32 cellular contexts compared by ENCODE assay signal in genomic region chr10:1311707-1312106, GRCh38.
"Had no signal": no experiment of that assay in that cellular context is flagged by ENCODE, and none has a peak within 500 bp of the region (broad histone marks: within the 10 kb centered on the region; RNA-seq: fewer than 3 reads in every experiment).

No MANE protein-coding gene starts in this region.

- H3K4me1 ChIP-seq: ascending aorta, SJCRH30 had no signal

- H3K27me3 ChIP-seq: ascending aorta, cardiac muscle cell, SJCRH30 had no signal

- H3K9ac ChIP-seq: KMS-11 had no signal

- DNase-seq: activated CD4-positive, alpha-beta T cell treated with anti-CD3 and anti-CD28 coated beads, Interleukin-2, amount 10 ng/mL, durations not matched to agents 24 days and 14 days; activated CD4-positive, alpha-beta T cell treated with anti-CD3 and anti-CD28 coated beads, Interleukin-2, amount 50 U/mL, for 4 hours; activated CD8-positive, alpha-beta T cell treated with anti-CD3 and anti-CD28 coated beads for 36 hours; activated effector memory CD4-positive, alpha-beta T cell treated with anti-CD3 and anti-CD28 coated beads, Interleukin-2, amount 50 U/mL, for 16 hours; activated naive CD4-positive, alpha-beta T cell; activated naive CD4-positive, alpha-beta T cell treated with anti-CD3 and anti-CD28 coated beads, Interleukin-2, amount 50 U/mL, for 16 hours; activated naive CD8-positive, alpha-beta T cell treated with anti-CD3 and anti-CD28 coated beads for 36 hours; activated T-cell treated with anti-CD3 and anti-CD28 coated beads, Interleukin-2, amount 50 U/mL, for 1 hour; activated T-cell treated with anti-CD3 and anti-CD28 coated beads, Interleukin-2, amount 50 U/mL, for 72 hours; amniotic stem cell; MM.1S; MV-4-11; NCI-H1092; NCI-H1436 treated with DMSO at 0.1 percent for 48 hours; NCI-H187; NCI-H2029 treated with DMSO at 0.1 percent for 48 hours; NCI-H2107; NCI-H2171; NCI-H446; NCI-H510A treated with DMSO at 0.1 percent for 48 hours; NCI-H526 treated with DMSO at 0.1 percent for 48 hours; NCI-H774; SHP77; SJCRH30; T1000; WERI-Rb-1 had no signal

- H3K4me2 ChIP-seq: KMS-11 had no signal

- H3K9me3 ChIP-seq: ascending aorta, SJCRH30 had no signal

- H3K36me3 ChIP-seq: ascending aorta, cardiac muscle cell, SJCRH30, WERI-Rb-1 had no signal

- H3K27ac ChIP-seq: ascending aorta, cardiac muscle cell, KMS-11, SJCRH30, SK-N-MC, WERI-Rb-1 had no signal

- ATAC-seq: activated CD8-positive, alpha-beta T cell treated with anti-CD3 and anti-CD28 coated beads for 36 hours; activated T-cell treated with anti-CD3 and anti-CD28 coated beads, Interleukin-2, amount 50 U/mL, for 72 hours; activated T-helper 17 cell treated with anti-CD3 and anti-CD28 coated beads, Interleukin-2, amount 50 U/mL, for 72 hours; Panc1 had no signal

- H3K4me3 ChIP-seq: ascending aorta, cardiac muscle cell, SJCRH30, SK-N-MC had no signal
